In the genomic region with DNA sequence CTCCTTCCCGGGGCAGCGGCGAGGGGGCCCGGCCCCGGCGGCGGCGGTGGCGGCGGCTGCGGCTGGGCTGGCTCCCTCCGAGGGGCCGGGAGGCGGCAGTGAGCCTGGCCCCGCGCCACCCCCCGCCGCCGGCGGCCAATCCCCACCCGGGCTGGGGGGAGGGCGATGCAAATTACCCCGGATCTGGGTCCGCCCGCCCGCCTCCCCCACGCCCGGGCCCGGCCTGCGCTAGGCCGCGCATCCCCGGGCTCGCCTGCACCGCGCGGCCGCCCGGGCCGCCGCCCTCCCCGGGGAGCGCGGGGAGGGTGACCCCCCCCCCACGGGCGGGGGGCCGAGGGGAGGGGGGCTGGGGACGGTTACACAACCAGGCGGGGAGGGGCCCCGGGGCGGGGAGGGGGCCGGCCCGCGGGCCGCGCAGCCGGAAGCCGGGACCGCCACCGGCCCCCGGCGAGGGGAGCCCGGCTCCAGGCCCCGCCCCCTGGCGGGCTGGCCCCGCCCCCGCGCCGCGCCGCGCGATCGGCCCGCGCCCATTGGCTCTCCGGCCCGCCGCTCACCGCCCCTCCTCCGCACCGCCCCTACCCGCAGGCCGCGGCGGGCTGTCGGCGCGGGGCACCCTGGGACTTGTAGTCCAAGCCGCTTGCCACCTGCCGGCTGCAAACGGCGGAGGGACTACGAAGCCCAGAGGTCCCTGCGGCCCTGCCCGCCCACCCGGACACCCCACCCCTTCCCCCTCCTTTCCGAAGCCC, we compare ENCODE assay signal across 1 cellular context.
A peak's percentile ranks its signal among the peaks of the same experiment; 100 is the strongest.
TF ChIP-seq lines count a peak whose summit lies in the region.

No MANE protein-coding gene starts in this region.

TF ChIP-seq in HepG2, 621 proteins besides CTCF, POLR2A, EP300 and RAD21 (continues in another document):
- TF ChIP-seq PLRG1 (conservative IDR thresholded peaks at IDR 0.05), result no peak
- TF ChIP-seq ISL2 (CRISPR knock-in tag; IDR thresholded peaks at IDR 0.05), result peak; percentile 43; the same call in 1 of the 2 replicates
- no peak for TF ChIP-seq ZNF331 (CRISPR knock-in tag; IDR thresholded peaks at IDR 0.05)
- no peak for TF ChIP-seq ESRRA (CRISPR knock-in tag; IDR thresholded peaks at IDR 0.05; ENCODE audit: low read depth)
- TF ChIP-seq, protein P1, sequence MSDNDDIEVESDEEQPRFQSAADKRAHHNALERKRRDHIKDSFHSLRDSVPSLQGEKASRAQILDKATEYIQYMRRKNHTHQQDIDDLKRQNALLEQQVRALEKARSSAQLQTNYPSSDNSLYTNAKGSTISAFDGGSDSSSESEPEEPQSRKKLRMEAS (IDR thresholded peaks at IDR 0.05), result no peak; the same call in 1 of the 2 replicates
- no peak for TF ChIP-seq ZNF512B (CRISPR knock-in tag; IDR thresholded peaks at IDR 0.05; ENCODE audit: borderline replicate concordance)
- TF ChIP-seq FOXC1 (CRISPR knock-in tag; IDR thresholded peaks at IDR 0.05; ENCODE audit: borderline replicate concordance), result no peak
- no peak for TF ChIP-seq ZNF275 (CRISPR knock-in tag; IDR thresholded peaks at IDR 0.05; ENCODE audit: borderline replicate concordance)
- TF ChIP-seq ZSCAN9 (CRISPR knock-in tag; IDR thresholded peaks at IDR 0.05; ENCODE audit: borderline replicate concordance), result no peak
- 0 out of 2 replicates have a peak, but pooled peaks have one; percentile 16 for TF ChIP-seq NR2C2 (CRISPR knock-in tag; IDR thresholded peaks at IDR 0.05; ENCODE audit: borderline replicate concordance)
- TF ChIP-seq ZNF713 (CRISPR knock-in tag; IDR thresholded peaks at IDR 0.05), result no peak
- no peak for TF ChIP-seq SP1 (IDR thresholded peaks at IDR 0.05)
- TF ChIP-seq SP1 (CRISPR knock-in tag; IDR thresholded peaks at IDR 0.05), result peak; percentile 96
- TF ChIP-seq TBP (CRISPR knock-in tag; IDR thresholded peaks at IDR 0.05), result 0 out of 2 replicates have a peak, but pooled peaks have one; percentile 52
- no peak for TF ChIP-seq ZBTB46 (CRISPR knock-in tag; IDR thresholded peaks at IDR 0.05; ENCODE audit: borderline replicate concordance)
- peak; percentile 34; the same call in 1 of the 2 replicates for TF ChIP-seq PHF8 (CRISPR knock-in tag; IDR thresholded peaks at IDR 0.05)
- no peak for TF ChIP-seq ZBTB26 (CRISPR knock-in tag; IDR thresholded peaks at IDR 0.05; ENCODE audit: borderline replicate concordance)
- TF ChIP-seq AKAP8 (CRISPR knock-in tag; IDR thresholded peaks at IDR 0.05), result peak; percentile 95
- TF ChIP-seq IRF2 (CRISPR knock-in tag; IDR thresholded peaks at IDR 0.05), result peak; percentile 49; the same call in 1 of the 2 replicates
- TF ChIP-seq ZMAT3 (CRISPR knock-in tag; conservative IDR thresholded peaks at IDR 0.05), result no peak
- 0 out of 2 replicates have a peak, but pooled peaks have one; percentile 37 for TF ChIP-seq MEIS2 (CRISPR knock-in tag; IDR thresholded peaks at IDR 0.05)
- TF ChIP-seq ZBTB1 (CRISPR knock-in tag; IDR thresholded peaks at IDR 0.05; ENCODE audit: borderline replicate concordance), result no peak
- TF ChIP-seq, protein P2, sequence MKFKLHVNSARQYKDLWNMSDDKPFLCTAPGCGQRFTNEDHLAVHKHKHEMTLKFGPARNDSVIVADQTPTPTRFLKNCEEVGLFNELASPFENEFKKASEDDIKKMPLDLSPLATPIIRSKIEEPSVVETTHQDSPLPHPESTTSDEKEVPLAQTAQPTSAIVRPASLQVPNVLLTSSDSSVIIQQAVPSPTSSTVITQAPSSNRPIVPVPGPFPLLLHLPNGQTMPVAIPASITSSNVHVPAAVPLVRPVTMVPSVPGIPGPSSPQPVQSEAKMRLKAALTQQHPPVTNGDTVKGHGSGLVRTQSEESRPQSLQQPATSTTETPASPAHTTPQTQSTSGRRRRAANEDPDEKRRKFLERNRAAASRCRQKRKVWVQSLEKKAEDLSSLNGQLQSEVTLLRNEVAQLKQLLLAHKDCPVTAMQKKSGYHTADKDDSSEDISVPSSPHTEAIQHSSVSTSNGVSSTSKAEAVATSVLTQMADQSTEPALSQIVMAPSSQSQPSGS (CRISPR knock-in tag; IDR thresholded peaks at IDR 0.05), result no peak
- no peak for TF ChIP-seq HOXA9 (CRISPR knock-in tag; IDR thresholded peaks at IDR 0.05; ENCODE audit: borderline replicate concordance)
- TF ChIP-seq XRCC5 (optimal IDR thresholded peaks at IDR 0.05; ENCODE audit: low read length), result no peak
- no peak for TF ChIP-seq TCF12 (IDR thresholded peaks at IDR 0.05)
- no peak for TF ChIP-seq TCF12 (CRISPR knock-in tag; IDR thresholded peaks at IDR 0.05)
- peak; percentile 76 for TF ChIP-seq NFYB (CRISPR knock-in tag; IDR thresholded peaks at IDR 0.05)
- TF ChIP-seq ZNF281 (CRISPR knock-in tag; IDR thresholded peaks at IDR 0.05; ENCODE audit: borderline replicate concordance), result peak; percentile 51; the same call in 1 of the 2 replicates
- TF ChIP-seq SALL2 (CRISPR knock-in tag; IDR thresholded peaks at IDR 0.05), result 0 out of 2 replicates have a peak, but pooled peaks have one; percentile 31
- TF ChIP-seq YEATS4 (CRISPR knock-in tag; IDR thresholded peaks at IDR 0.05; ENCODE audit: borderline replicate concordance), result peak; percentile 47; the same call in 1 of the 2 replicates
- no peak for TF ChIP-seq TBX3 (IDR thresholded peaks at IDR 0.05; ENCODE audit: borderline replicate concordance)
- TF ChIP-seq TBX2 (CRISPR knock-in tag; IDR thresholded peaks at IDR 0.05; ENCODE audit: borderline replicate concordance), result no peak
- TF ChIP-seq NFYC (CRISPR knock-in tag; IDR thresholded peaks at IDR 0.05), result peak; percentile 79
- peak in 1 of 2 experiments; percentile 53; a peak in 1 of 4 replicates for TF ChIP-seq KLF16 (CRISPR knock-in tag; IDR thresholded peaks at IDR 0.05)
- TF ChIP-seq ZZZ3 (CRISPR knock-in tag; IDR thresholded peaks at IDR 0.05; ENCODE audit: borderline replicate concordance), result no peak
- TF ChIP-seq, protein P3, sequence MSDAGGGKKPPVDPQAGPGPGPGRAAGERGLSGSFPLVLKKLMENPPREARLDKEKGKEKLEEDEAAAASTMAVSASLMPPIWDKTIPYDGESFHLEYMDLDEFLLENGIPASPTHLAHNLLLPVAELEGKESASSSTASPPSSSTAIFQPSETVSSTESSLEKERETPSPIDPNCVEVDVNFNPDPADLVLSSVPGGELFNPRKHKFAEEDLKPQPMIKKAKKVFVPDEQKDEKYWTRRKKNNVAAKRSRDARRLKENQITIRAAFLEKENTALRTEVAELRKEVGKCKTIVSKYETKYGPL (CRISPR knock-in tag; IDR thresholded peaks at IDR 0.05), result no peak
- TF ChIP-seq ZNF350 (CRISPR knock-in tag; IDR thresholded peaks at IDR 0.05; ENCODE audit: borderline replicate concordance, low read depth), result no peak
- TF ChIP-seq, protein P4, sequence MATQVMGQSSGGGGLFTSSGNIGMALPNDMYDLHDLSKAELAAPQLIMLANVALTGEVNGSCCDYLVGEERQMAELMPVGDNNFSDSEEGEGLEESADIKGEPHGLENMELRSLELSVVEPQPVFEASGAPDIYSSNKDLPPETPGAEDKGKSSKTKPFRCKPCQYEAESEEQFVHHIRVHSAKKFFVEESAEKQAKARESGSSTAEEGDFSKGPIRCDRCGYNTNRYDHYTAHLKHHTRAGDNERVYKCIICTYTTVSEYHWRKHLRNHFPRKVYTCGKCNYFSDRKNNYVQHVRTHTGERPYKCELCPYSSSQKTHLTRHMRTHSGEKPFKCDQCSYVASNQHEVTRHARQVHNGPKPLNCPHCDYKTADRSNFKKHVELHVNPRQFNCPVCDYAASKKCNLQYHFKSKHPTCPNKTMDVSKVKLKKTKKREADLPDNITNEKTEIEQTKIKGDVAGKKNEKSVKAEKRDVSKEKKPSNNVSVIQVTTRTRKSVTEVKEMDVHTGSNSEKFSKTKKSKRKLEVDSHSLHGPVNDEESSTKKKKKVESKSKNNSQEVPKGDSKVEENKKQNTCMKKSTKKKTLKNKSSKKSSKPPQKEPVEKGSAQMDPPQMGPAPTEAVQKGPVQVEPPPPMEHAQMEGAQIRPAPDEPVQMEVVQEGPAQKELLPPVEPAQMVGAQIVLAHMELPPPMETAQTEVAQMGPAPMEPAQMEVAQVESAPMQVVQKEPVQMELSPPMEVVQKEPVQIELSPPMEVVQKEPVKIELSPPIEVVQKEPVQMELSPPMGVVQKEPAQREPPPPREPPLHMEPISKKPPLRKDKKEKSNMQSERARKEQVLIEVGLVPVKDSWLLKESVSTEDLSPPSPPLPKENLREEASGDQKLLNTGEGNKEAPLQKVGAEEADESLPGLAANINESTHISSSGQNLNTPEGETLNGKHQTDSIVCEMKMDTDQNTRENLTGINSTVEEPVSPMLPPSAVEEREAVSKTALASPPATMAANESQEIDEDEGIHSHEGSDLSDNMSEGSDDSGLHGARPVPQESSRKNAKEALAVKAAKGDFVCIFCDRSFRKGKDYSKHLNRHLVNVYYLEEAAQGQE (IDR thresholded peaks at IDR 0.05; ENCODE audit: borderline replicate concordance in 1 of 2, low read depth in 1 of 2, low read length in 2 of 2), result no peak
- no peak for TF ChIP-seq NCOA5 (CRISPR knock-in tag; IDR thresholded peaks at IDR 0.05)
- TF ChIP-seq MYNN (CRISPR knock-in tag; IDR thresholded peaks at IDR 0.05; ENCODE audit: low read depth), result no peak
- no peak for TF ChIP-seq RNF2 (conservative IDR thresholded peaks at IDR 0.05; ENCODE audit: low read depth)
- TF ChIP-seq CCAR2 (optimal IDR thresholded peaks at IDR 0.05; ENCODE audit: low read depth, low read length), result no peak
- no peak for TF ChIP-seq ZNF10 (CRISPR knock-in tag; IDR thresholded peaks at IDR 0.05; ENCODE audit: borderline replicate concordance, low read depth)
